9 cellular contexts compared by ENCODE assay signal in the genomic region with DNA sequence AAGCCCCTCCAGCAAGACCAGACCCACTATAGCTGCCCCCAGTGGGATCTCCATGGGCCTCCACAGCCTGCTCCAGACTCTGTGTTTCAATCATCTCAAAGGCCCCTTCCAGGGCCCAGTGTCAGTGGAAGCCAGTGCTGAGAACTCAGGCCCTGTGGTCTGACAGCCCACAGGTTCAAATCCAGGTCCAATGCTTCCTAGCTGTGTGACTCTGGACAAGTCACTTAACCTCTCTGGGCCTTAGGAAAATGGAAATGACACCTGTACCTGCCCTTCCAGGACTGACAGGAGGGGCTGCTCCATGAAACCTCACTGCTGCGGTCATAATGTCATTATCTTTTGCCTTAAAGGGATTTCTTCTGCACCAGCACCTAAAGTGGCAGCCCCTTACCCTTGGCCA.
DNase-seq lines count a peak whose midpoint lies in the region; ATAC-seq and TF ChIP-seq lines count a peak whose summit lies in the region.
"Had no signal": no experiment of that assay in that cellular context is flagged by ENCODE, and none has a peak within 500 bp of the region (broad histone marks: within the 10 kb centered on the region; RNA-seq: fewer than 3 reads in every experiment).

No MANE protein-coding gene starts in this region.

- H3K27me3 Mint-ChIP-seq in activated naive CD4-positive, alpha-beta T cell treated with anti-CD3 and anti-CD28 coated beads, Interleukin-2, amount 10 ng/mL, durations not matched to agents 7 days and 5 days: no peaks in the 10 kb centered on the region
- H3K27me3 Mint-ChIP-seq in endothelial cell (ENCODE audit: unreplicated experiment): peaks cover 21% of the 10 kb centered on the region
- H3K27me3 Mint-ChIP-seq in stimulated activated naive CD8-positive, alpha-beta T cell treated with anti-CD3 and anti-CD28 coated beads, Interleukin-15, amount 100 ng/mL, for 72 hours: no peaks in the 10 kb centered on the region

- H3K36me3 ChIP-seq in body of pancreas (replicated peaks in 1 of 2; ENCODE audit: insufficient read depth in 1 of 2, low read depth in 2 of 2): peaks cover 4 to 7% of the 10 kb centered on the region in 2 donors

- peaks cover 63% of the 10 kb centered on the region for H3K36me3 Mint-ChIP-seq in activated naive CD4-positive, alpha-beta T cell treated with anti-CD3 and anti-CD28 coated beads, Interleukin-2, amount 10 ng/mL, durations not matched to agents 7 days and 5 days
- peaks cover 51% of the 10 kb centered on the region for H3K36me3 Mint-ChIP-seq in endothelial cell (ENCODE audit: low read depth, unreplicated experiment)

- WGBS in body of pancreas, 2 donors: 83 to 89% methylated on average over 1 of the region's 1 CpG

- H3K27ac Mint-ChIP-seq in activated naive CD4-positive, alpha-beta T cell treated with anti-CD3 and anti-CD28 coated beads, Interleukin-2, amount 10 ng/mL, durations not matched to agents 7 days and 5 days: peak overlapping the region; percentile 42
- no peak overlapping the region for H3K27ac Mint-ChIP-seq in endothelial cell (ENCODE audit: unreplicated experiment)
- peak overlapping the region in 1 of 2 donors; percentile 90 for H3K27ac Mint-ChIP-seq in stimulated activated naive CD8-positive, alpha-beta T cell treated with anti-CD3 and anti-CD28 coated beads, Interleukin-15, amount 100 ng/mL, for 72 hours

- peak overlapping the region; percentile 52 for H3K4me3 Mint-ChIP-seq in activated naive CD4-positive, alpha-beta T cell treated with anti-CD3 and anti-CD28 coated beads, Interleukin-2, amount 10 ng/mL, durations not matched to agents 7 days and 5 days
- peak overlapping the region; percentile 37 for H3K4me3 Mint-ChIP-seq in endothelial cell (ENCODE audit: unreplicated experiment)
- peak overlapping the region; percentile 56 to 68 for H3K4me3 Mint-ChIP-seq in stimulated activated naive CD8-positive, alpha-beta T cell treated with anti-CD3 and anti-CD28 coated beads, Interleukin-15, amount 100 ng/mL, for 72 hours

- no peaks in the 10 kb centered on the region for H3K9me3 ChIP-seq in body of pancreas

- intact Hi-C loops in body of pancreas (cut with DNase I): loop anchor here (10.0 kb wide), 1 partner anchor 681 kb away; no protein-coding TSS in a partner anchor

- H3K27ac ChIP-seq in RWPE1: peak overlapping the region; percentile 40
- H3K27ac ChIP-seq in body of pancreas: no peak overlapping the region

- H3K4me1 ChIP-seq in body of pancreas: peaks cover 4% of the 10 kb centered on the region

- CTCF ChIA-PET in activated naive CD4-positive, alpha-beta T cell treated with anti-CD3 and anti-CD28 coated beads, Interleukin-2, amount 10 ng/mL, durations not matched to agents 7 days and 5 days (lab: Charles Lee): interaction anchor here (0.6 to 1.6 kb wide), 4 partner anchors 9 to 22 kb away, joined by 3 to 6 read pairs (median 5); no protein-coding TSS in a partner anchor
- CTCF ChIA-PET in RWPE1 (lab: Yijun Ruan, JAX): no interaction called here

- POLR2A ChIA-PET in RWPE1 (lab: Yijun Ruan, JAX; ENCODE audit: low non-redundant PET): no interaction called here

- TF ChIP-seq CTCF in RWPE1 (conservative IDR thresholded peaks at IDR 0.05; ENCODE audit: low read depth) (no peak), endothelial cell (IDR thresholded peaks at IDR 0.05; ENCODE audit: unreplicated experiment) (no peak), body of pancreas (IDR thresholded peaks at IDR 0.05) (no peak)

- no peak overlapping the region for H3K4me3 ChIP-seq in body of pancreas

- ATAC-seq in stimulated activated naive CD8-positive, alpha-beta T cell treated with anti-CD3 and anti-CD28 coated beads, Interleukin-15, amount 100 ng/mL, for 72 hours: no peak
- ATAC-seq in body of pancreas: no peak

- no peaks in the 10 kb centered on the region for H3K27me3 ChIP-seq in body of pancreas

- H3K4me1 Mint-ChIP-seq in activated naive CD4-positive, alpha-beta T cell treated with anti-CD3 and anti-CD28 coated beads, Interleukin-2, amount 10 ng/mL, durations not matched to agents 7 days and 5 days: peaks cover 42% of the 10 kb centered on the region
- no peaks in the 10 kb centered on the region for H3K4me1 Mint-ChIP-seq in endothelial cell (ENCODE audit: unreplicated experiment)
- peaks cover 44% of the 10 kb centered on the region for H3K4me1 Mint-ChIP-seq in stimulated activated naive CD8-positive, alpha-beta T cell treated with anti-CD3 and anti-CD28 coated beads, Interleukin-15, amount 100 ng/mL, for 72 hours

- peaks cover 22% of the 10 kb centered on the region for H3K9me3 Mint-ChIP-seq in activated naive CD4-positive, alpha-beta T cell treated with anti-CD3 and anti-CD28 coated beads, Interleukin-2, amount 10 ng/mL, durations not matched to agents 7 days and 5 days
- H3K9me3 Mint-ChIP-seq in endothelial cell (ENCODE audit: unreplicated experiment): no peaks in the 10 kb centered on the region
- H3K9me3 Mint-ChIP-seq in stimulated activated naive CD8-positive, alpha-beta T cell treated with anti-CD3 and anti-CD28 coated beads, Interleukin-15, amount 100 ng/mL, for 72 hours: peaks cover 12 to 30% of the 10 kb centered on the region in 2 donors

- TF ChIP-seq POLR2A in body of pancreas (IDR thresholded peaks at IDR 0.05): no peak

- no peak for DNase-seq in activated naive CD4-positive, alpha-beta T cell treated with anti-CD3 and anti-CD28 coated beads, Interleukin-2, amount 10 ng/mL, durations not matched to agents 7 days and 5 days
- DNase-seq in activated naive CD4-positive, alpha-beta T cell treated with anti-CD3 and anti-CD28 coated beads, Interleukin-2, amount 50 U/mL, for 16 hours: no peak
- DNase-seq in RWPE1 (ENCODE audit: low spot score) (no peak), endothelial cell (ENCODE audit: low spot score) (no peak), iPS-NIHi7 (ENCODE audit: extremely low spot score) (no peak), pons (ENCODE audit: low spot score) (no peak), body of pancreas (no peak)
- no peak for DNase-seq in stimulated activated naive CD8-positive, alpha-beta T cell treated with anti-CD3 and anti-CD28 coated beads, Interleukin-15, amount 100 ng/mL, for 72 hours
- DNase-seq: occipital lobe had no signal
